In the genomic region with DNA sequence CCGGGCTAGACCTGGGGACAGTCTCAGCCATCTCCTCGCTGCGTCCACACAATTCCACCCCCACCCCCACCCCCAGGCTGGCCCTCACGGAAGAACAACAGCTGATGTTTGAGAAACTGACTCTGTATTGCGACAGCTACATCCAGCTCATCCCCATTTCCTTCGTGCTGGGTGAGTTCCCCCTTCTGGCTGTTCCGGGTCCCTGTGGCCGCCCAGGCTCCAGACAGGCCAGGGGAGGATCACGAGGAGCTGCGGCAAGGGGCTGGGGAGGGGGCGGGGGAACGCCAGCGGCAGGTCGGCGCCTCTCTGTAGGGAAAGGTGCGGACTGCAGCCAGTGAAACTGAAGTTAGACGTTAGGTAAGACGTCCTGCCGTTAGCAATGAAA, we compare ENCODE assay signal across 1 cellular context.
TF ChIP-seq lines count a peak whose summit lies in the region.

No MANE protein-coding gene starts in this region.

TF ChIP-seq in H1, 55 proteins besides CTCF, POLR2A, EP300 and RAD21:
- TF ChIP-seq TAF1 (IDR thresholded peaks at IDR 0.05; ENCODE audit: low read depth, low read length) = no peak
- TF ChIP-seq, protein P1, sequence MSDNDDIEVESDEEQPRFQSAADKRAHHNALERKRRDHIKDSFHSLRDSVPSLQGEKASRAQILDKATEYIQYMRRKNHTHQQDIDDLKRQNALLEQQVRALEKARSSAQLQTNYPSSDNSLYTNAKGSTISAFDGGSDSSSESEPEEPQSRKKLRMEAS (IDR thresholded peaks at IDR 0.05) = peak; percentile 49; the same call in 1 of the 2 replicates
- peak; percentile 34; the same call in 1 of the 2 replicates for TF ChIP-seq CEBPB (IDR thresholded peaks at IDR 0.05; ENCODE audit: low read depth, low read length)
- TF ChIP-seq TAF7 (optimal IDR thresholded peaks at IDR 0.05; ENCODE audit: borderline replicate concordance, low read depth, low read length) = peak; percentile 25
- TF ChIP-seq SP1 (IDR thresholded peaks at IDR 0.05; ENCODE audit: low read depth, low read length) = no peak
- 0 out of 2 replicates have a peak, but pooled peaks have one; percentile 34 for TF ChIP-seq E2F6 (IDR thresholded peaks at IDR 0.05)
